Comparison of ENCODE assay signal across 20 cellular contexts in the genomic region with DNA sequence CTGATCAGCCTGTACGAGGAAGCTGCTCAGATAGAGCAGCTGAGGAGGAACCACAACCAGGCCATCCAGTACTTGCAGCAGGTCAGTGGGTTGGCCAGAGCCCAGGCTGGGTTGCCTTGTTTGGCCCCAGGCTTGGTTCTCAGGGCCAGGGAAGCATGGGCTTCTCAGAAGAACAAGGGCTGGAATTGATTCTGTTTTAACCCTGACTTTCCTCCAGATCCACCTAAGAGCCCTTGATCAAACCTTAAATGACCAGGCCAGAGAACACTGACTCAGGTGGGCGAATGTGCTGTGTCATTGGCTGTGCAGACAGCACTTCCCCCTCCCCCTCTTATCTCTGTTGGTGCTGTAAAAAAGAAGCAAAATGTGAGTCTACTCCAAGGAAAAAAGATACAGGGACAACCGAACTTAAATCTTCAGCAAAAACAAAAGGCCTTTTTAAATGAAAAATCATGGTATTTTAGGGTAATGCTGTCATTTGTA. TPM values are rescaled to one million over a fixed set of nuclear protein-coding genes. Genes with fewer than 3 reads are reported as not detected.
DNase-seq lines count a peak whose midpoint lies in the region; ATAC-seq, FAIRE-seq and TF ChIP-seq lines count a peak whose summit lies in the region.
"Had no signal": no experiment of that assay in that cellular context is flagged by ENCODE, and none has a peak within 500 bp of the region (broad histone marks: within the 10 kb centered on the region; RNA-seq: fewer than 3 reads in every experiment).

No MANE protein-coding gene starts in this region.

- H3K36me3 ChIP-seq in PC-9 (ENCODE audit: low read depth): no peaks in the 10 kb centered on the region
- H3K36me3 ChIP-seq: brain microvascular endothelial cell, neural progenitor cell had no signal

- H3K27ac ChIP-seq in PC-9: no peak overlapping the region
- H3K27ac ChIP-seq: brain microvascular endothelial cell, neural progenitor cell had no signal

- peak overlapping the region; percentile 61 for H2AFZ ChIP-seq in PC-9
- H2AFZ ChIP-seq: neural progenitor cell had no signal

- FAIRE-seq in frontal cortex (lab: Jason Lieb, UNC): no peak
- FAIRE-seq: islet of Langerhans had no signal

- no peak for TF ChIP-seq CTCF in PC-9 (conservative IDR thresholded peaks at IDR 0.05)

- no peaks in the 10 kb centered on the region for H3F3A ChIP-seq in PC-9 (ENCODE audit: insufficient read depth, low read depth)

- no peaks in the 10 kb centered on the region for H3K79me2 ChIP-seq in PC-9 (ENCODE audit: low read depth)

- H3K27me3 ChIP-seq in PC-9 (ENCODE audit: insufficient read depth, low read depth): no peaks in the 10 kb centered on the region
- H3K27me3 ChIP-seq: brain microvascular endothelial cell, neural progenitor cell had no signal

- CTCF ChIA-PET in PC-9 (lab: Charles Lee): no interaction called here

- DNase-seq in Daoy (ENCODE audit: low read depth) (peak; percentile 6), PC-9 (no peak), head of caudate nucleus (peak in 31 of 42 donors; percentile 2 to 65 (median 29)), pons (ENCODE audit: low spot score) (peak; percentile 29), DMS 273 treated with DMSO at 0.1 percent for 48 hours (lab: John Stamatoyannopoulos, UW) (no peak), activated T-cell treated with anti-CD3 and anti-CD28 coated beads for 4 hours (no peak), frontal cortex (ENCODE audit: low spot score in 2 of 2) (no peak)
- DNase-seq: activated T-cell treated with anti-CD3 and anti-CD28 coated beads, Interleukin-2, amount 50 U/mL, for 1 hour; brain microvascular endothelial cell; CD4-positive, alpha-beta memory T cell; HFFc6; NCI-H2029; NCI-H526; stimulated activated naive CD8-positive, alpha-beta T cell treated with anti-CD3 and anti-CD28 coated beads, Interleukin-15, amount 100 ng/mL, for 72 hours; T-helper 9 cell had no signal

- no peaks in the 10 kb centered on the region for H3K9me3 ChIP-seq in PC-9 (ENCODE audit: insufficient read depth, low read depth)

- H3K9me2 ChIP-seq in PC-9 (ENCODE audit: insufficient read depth): no peaks in the 10 kb centered on the region

- no peaks in the 10 kb centered on the region for H4K20me1 ChIP-seq in PC-9 (ENCODE audit: insufficient read depth)

- 0 out of 2 replicates have a peak, but pooled peaks cover 6% of the 10 kb centered on the region for H3K4me1 ChIP-seq in PC-9 (replicated peaks; ENCODE audit: insufficient read depth)
- H3K4me1 ChIP-seq: neural progenitor cell had no signal

- BruUV-seq in PC-9 (replicated peaks; lab: Mats Ljungman, UMichigan): no TSS peak

- POLR2A ChIA-PET in PC-9 (lab: Charles Lee; ENCODE audit: unreplicated experiment): no interaction called here

- ATAC-seq in HG02763 (IDR thresholded peaks at IDR 0.05; ENCODE audit: unreplicated experiment): no peak
- ATAC-seq: activated naive CD4-positive, alpha-beta T cell treated with anti-CD3 and anti-CD28 coated beads, Interleukin-2, amount 50 U/mL, for 72 hours; stimulated activated naive CD8-positive, alpha-beta T cell treated with anti-CD3 and anti-CD28 coated beads, Interleukin-15, amount 100 ng/mL, for 72 hours had no signal

- intact Hi-C loops in PC-9 (cut with micrococcal nuclease; ENCODE audit: unreplicated experiment): no loop called here
- intact Hi-C loops in head of caudate nucleus (cut with DNase I): no loop called here

- H3K4me2 ChIP-seq in PC-9: no peak overlapping the region
- H3K4me2 ChIP-seq: neural progenitor cell had no signal

- H3K4me3 ChIP-seq in PC-9: no peak overlapping the region
- H3K4me3 ChIP-seq: neural progenitor cell had no signal

RNA-seq across cellular contexts. Expression of a gene that starts 28.1 kb away (rescaled TPM):
- 0.29 TPM in 1 of 2 replicates, not detected in the other for total RNA-seq in Daoy (2014; rRNA removed; shearing (Covaris generic))
- total RNA-seq in PC-9 (2021) (3.9 and 7.1 TPM in 2 replicates), frontal cortex (5.7 TPM)
- total RNA-seq: epithelial cell of proximal tubule, HFFc6 had no signal

RNA-seq across cellular contexts. Expression of a gene that starts 48.3 kb away (rescaled TPM):
- total RNA-seq in Daoy (2014; rRNA removed; shearing (Covaris generic)): 33.4 and 127 TPM in 2 replicates
- 43.8 and 63.0 TPM in 2 replicates for total RNA-seq in PC-9 (2021)
- 44.0 TPM for total RNA-seq in frontal cortex

RNA-seq across cellular contexts. Expression of a gene that starts 48.5 kb away (rescaled TPM):
- total RNA-seq in Daoy (2014; rRNA removed; shearing (Covaris generic)): 135 and 140 TPM in 2 replicates
- total RNA-seq in PC-9 (2021) (71.9 and 73.4 TPM in 2 replicates), frontal cortex (47.7 TPM)

Comparison
In these comparisons a context has a peak if more than half of its experiments do, and no peak if none do; other contexts are left out.
1. DNase-seq: peak in Daoy (single experiment), head of caudate nucleus (31 of 42) and pons (single experiment); none in PC-9 (0 of 2), DMS 273 treated with DMSO at 0.1 percent for 48 hours (single experiment), activated T-cell treated with anti-CD3 and anti-CD28 coated beads for 4 hours (single experiment) and frontal cortex (0 of 2).